11 cellular contexts compared by ENCODE assay signal in the genomic region with DNA sequence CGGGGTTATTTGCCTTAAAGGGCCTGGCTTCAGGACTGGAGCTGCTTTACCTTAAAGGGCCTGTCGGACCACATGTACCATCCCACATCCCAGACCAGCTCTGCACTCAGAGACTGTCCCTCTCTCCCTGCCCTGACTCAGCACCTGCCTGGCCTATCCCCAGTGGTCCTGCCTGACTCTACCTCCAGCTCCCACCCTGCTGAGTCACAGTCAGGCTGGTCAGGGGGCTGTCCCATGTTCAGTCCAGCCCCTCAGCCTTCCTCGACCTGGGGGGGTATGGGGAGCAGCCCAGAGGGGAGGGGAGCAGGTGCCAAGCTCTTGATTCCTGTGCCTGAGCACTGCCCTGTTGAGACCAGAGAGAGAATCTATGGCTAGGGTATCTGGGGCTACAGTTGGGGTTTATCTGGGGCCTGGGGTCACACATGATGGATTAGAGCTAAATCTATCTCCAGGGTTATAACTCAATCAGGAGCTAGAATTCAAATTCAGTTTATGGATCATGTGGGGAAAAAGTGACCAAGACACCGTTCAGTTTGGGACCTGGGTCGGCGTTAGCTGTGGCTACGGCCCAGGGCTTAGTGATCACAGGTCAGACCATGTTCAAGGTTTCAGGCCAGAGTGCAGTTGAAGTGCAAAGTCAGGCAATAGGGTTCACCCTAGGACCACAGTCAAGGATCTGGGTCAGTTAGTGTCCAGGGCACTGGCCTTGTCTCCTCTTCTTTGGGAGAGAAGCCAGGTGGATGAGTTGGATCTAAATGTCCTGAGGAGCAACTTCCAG. TPM values are rescaled to one million over a fixed set of nuclear protein-coding genes. Genes with fewer than 3 reads are reported as not detected.
DNase-seq lines count a peak whose midpoint lies in the region; ATAC-seq and TF ChIP-seq lines count a peak whose summit lies in the region.
"Had no signal": no experiment of that assay in that cellular context is flagged by ENCODE, and none has a peak within 500 bp of the region (broad histone marks: within the 10 kb centered on the region; RNA-seq: fewer than 3 reads in every experiment).

No MANE protein-coding gene starts in this region.

- H3K27me3 ChIP-seq in A673 (replicated peaks; ENCODE audit: insufficient read depth, low read depth, low read length, poor library complexity) (no peaks in the 10 kb centered on the region), neuronal stem cell (ENCODE audit: control insufficient read depth in 3 of 3, insufficient read depth in 3 of 3, low read depth in 1 of 3, low read length in 3 of 3) (peaks cover 0 to 5% (median 0%) of the 10 kb centered on the region in 3 experiments)

- no CpG with 5 or more reads among the region's 7 CpGs for WGBS in neuronal stem cell (ENCODE audit: extremely low coverage in 2 of 2, insufficient read length in 2 of 2, insufficient replicate concordance in 1 of 2), 2 donors

- no peaks in the 10 kb centered on the region for H3K79me1 ChIP-seq in neuronal stem cell (ENCODE audit: low read depth, low read length)

- peaks cover 27% of the 10 kb centered on the region for H3K4me1 ChIP-seq in A673 (ENCODE audit: insufficient read depth, low read length, poor library complexity, severe bottlenecking)
- peaks cover 2 to 4% of the 10 kb centered on the region in 2 donors for H3K4me1 ChIP-seq in neuronal stem cell (ENCODE audit: control insufficient read depth in 2 of 2, insufficient read depth in 1 of 2, low read depth in 1 of 2, low read length in 2 of 2)

- H3K9me3 ChIP-seq in A673 (ENCODE audit: low read depth, low read length, poor library complexity, severe bottlenecking) (no peaks in the 10 kb centered on the region), neuronal stem cell (replicated peaks in 1 of 2; ENCODE audit: control insufficient read depth in 2 of 2, insufficient read depth in 1 of 2, low read depth in 1 of 2, low read length in 2 of 2) (no peaks in the 10 kb centered on the region)

- no peak overlapping the region for H2BK15ac ChIP-seq in neuronal stem cell (ENCODE audit: low read length)

- no peak overlapping the region for H2BK12ac ChIP-seq in neuronal stem cell (ENCODE audit: low read length)

- CTCF ChIA-PET in A673 (lab: Charles Lee): no interaction called here

- peak overlapping the region; percentile 81 for H3K27ac Mint-ChIP-seq in dendritic cell treated with granulocyte-macrophage colony-stimulating factor and Interleukin-4, amounts not matched to agents 40 ng/mL and 50 ng/mL, for 4 days
- H3K27ac Mint-ChIP-seq: B cell had no signal

- ATAC-seq in HG03469 (IDR thresholded peaks at IDR 0.05; ENCODE audit: unreplicated experiment) (no peak), HG02973 (IDR thresholded peaks at IDR 0.05; ENCODE audit: unreplicated experiment) (no peak), GM19328 (IDR thresholded peaks at IDR 0.05; ENCODE audit: unreplicated experiment) (no peak)
- ATAC-seq in activated CD4-positive, CD25-positive, alpha-beta regulatory T cell treated with anti-CD3 and anti-CD28 coated beads, Interleukin-2, amount 50 U/mL, for 24 hours: no peak

- no peak overlapping the region for H4K8ac ChIP-seq in neuronal stem cell (ENCODE audit: low read depth, low read length)

- no peaks in the 10 kb centered on the region for H3K36me3 Mint-ChIP-seq in dendritic cell treated with granulocyte-macrophage colony-stimulating factor and Interleukin-4, amounts not matched to agents 40 ng/mL and 50 ng/mL, for 4 days (ENCODE audit: low read depth)

- POLR2A ChIA-PET in A673 (lab: Charles Lee; ENCODE audit: low non-redundant PET): interaction anchor here (0.5 to 1.3 kb wide), 4 partner anchors 9 to 13 kb away, joined by 3 to 5 read pairs (median 4); no protein-coding TSS in a partner anchor

- BruUV-seq in A673 (replicated peaks; lab: Mats Ljungman, UMichigan): no TSS peak

- H4K91ac ChIP-seq in neuronal stem cell (ENCODE audit: low read depth, low read length, poor library complexity): no peak overlapping the region

- H3K4ac ChIP-seq in neuronal stem cell (ENCODE audit: low read length): no peak overlapping the region

- H2AFZ ChIP-seq in neuronal stem cell (ENCODE audit: low read length): peak overlapping the region; percentile 56

- H3K18ac ChIP-seq in neuronal stem cell (ENCODE audit: low read length): no peak overlapping the region

- no peak overlapping the region for H2BK120ac ChIP-seq in neuronal stem cell (ENCODE audit: low read depth, low read length)

- H2BK5ac ChIP-seq in neuronal stem cell (ENCODE audit: low read length): no peak overlapping the region

- intact Hi-C loops in A673 (cut with micrococcal nuclease; ENCODE audit: unreplicated experiment): no loop called here
- intact Hi-C loops in dendritic cell treated with granulocyte-macrophage colony-stimulating factor and Interleukin-4, amounts not matched to agents 40 ng/mL and 50 ng/mL, for 4 days (cut with micrococcal nuclease): loop anchor here (5.0 kb wide), 1 partner anchor 36 kb away; a partner anchor contains a TSS

- no peak overlapping the region for H3K4me3 Mint-ChIP-seq in dendritic cell treated with granulocyte-macrophage colony-stimulating factor and Interleukin-4, amounts not matched to agents 40 ng/mL and 50 ng/mL, for 4 days
- H3K4me3 Mint-ChIP-seq: B cell had no signal

- no peaks in the 10 kb centered on the region for H3K9me3 Mint-ChIP-seq in dendritic cell treated with granulocyte-macrophage colony-stimulating factor and Interleukin-4, amounts not matched to agents 40 ng/mL and 50 ng/mL, for 4 days

- H3K23ac ChIP-seq in neuronal stem cell (ENCODE audit: low read depth, low read length, poor library complexity): no peak overlapping the region

- no peak overlapping the region for H3K4me3 ChIP-seq in A673 (ENCODE audit: low read depth, low read length, poor library complexity, severe bottlenecking)
- H3K4me3 ChIP-seq in neuronal stem cell (ENCODE audit: low read length in 2 of 2): peak overlapping the region in 1 of 2 donors; percentile 61

- H3K27me3 Mint-ChIP-seq in dendritic cell treated with granulocyte-macrophage colony-stimulating factor and Interleukin-4, amounts not matched to agents 40 ng/mL and 50 ng/mL, for 4 days: no peaks in the 10 kb centered on the region

- H3K27ac ChIP-seq in A673 (ENCODE audit: low read depth, low read length, poor library complexity, severe bottlenecking): peak overlapping the region; percentile 86
- no peak overlapping the region for H3K27ac ChIP-seq in neuronal stem cell (replicated peaks; ENCODE audit: low read length)

- H3K4me1 Mint-ChIP-seq in dendritic cell treated with granulocyte-macrophage colony-stimulating factor and Interleukin-4, amounts not matched to agents 40 ng/mL and 50 ng/mL, for 4 days (ENCODE audit: low read depth): peaks cover 37% of the 10 kb centered on the region
- H3K4me1 Mint-ChIP-seq: B cell had no signal

- H3K4me2 ChIP-seq in neuronal stem cell (ENCODE audit: insufficient read depth, low read length, poor library complexity, severe bottlenecking): no peak overlapping the region

- no peak for TF ChIP-seq CTCF in A673 (conservative IDR thresholded peaks at IDR 0.05; ENCODE audit: low read depth, low read length)

- H3K36me3 ChIP-seq in A673 (ENCODE audit: insufficient read depth, low read length, poor library complexity, severe bottlenecking) (no peaks in the 10 kb centered on the region), neuronal stem cell (replicated peaks in 1 of 2; ENCODE audit: control insufficient read depth in 2 of 2, insufficient read depth in 2 of 2, low read length in 2 of 2) (no peaks in the 10 kb centered on the region)

- H2AK5ac ChIP-seq in neuronal stem cell (ENCODE audit: low read depth, low read length): no peak overlapping the region

- no peak overlapping the region for H3K14ac ChIP-seq in neuronal stem cell (ENCODE audit: low read length)

- H3K9ac ChIP-seq in neuronal stem cell (ENCODE audit: low read depth, low read length, poor library complexity): no peak overlapping the region

- DNase-seq in A673 (ENCODE audit: low spot score) (no peak), HT-29 (ENCODE audit: low spot score) (peak; percentile 31), neuronal stem cell (ENCODE audit: low spot score) (no peak)
- DNase-seq: central memory CD4-positive, alpha-beta T cell; occipital lobe had no signal

RNA-seq across cellular contexts. Expression of a gene that starts 9.4 kb away (rescaled TPM):
- 43.4 and 59.6 TPM in 2 replicates for total RNA-seq in A673 (2021)
- 137 TPM in 2 replicates for total RNA-seq in HT-29 (2014; rRNA removed; shearing (Covaris generic))
- polyA plus RNA-seq in neuronal stem cell (2013, experiment 1 of 2): 5.1 TPM
- polyA plus RNA-seq in neuronal stem cell (2013, experiment 2 of 2): 4.6 TPM

RNA-seq across cellular contexts. Expression of a gene that starts 24.3 kb away (rescaled TPM):
- total RNA-seq in A673 (2021): 43.4 and 55.4 TPM in 2 replicates
- total RNA-seq in HT-29 (2014; rRNA removed; shearing (Covaris generic)): 12.0 and 15.5 TPM in 2 replicates
- polyA plus RNA-seq in neuronal stem cell (2013, experiment 1 of 2): 27.7 TPM
- polyA plus RNA-seq in neuronal stem cell (2013, experiment 2 of 2): 26.1 TPM

RNA-seq across cellular contexts. Expression of a gene that starts 36.9 kb away (rescaled TPM):
- 71.9 and 72.0 TPM in 2 replicates for total RNA-seq in A673 (2021)
- total RNA-seq in HT-29 (2014; rRNA removed; shearing (Covaris generic)): 208 and 221 TPM in 2 replicates
- 33.0 TPM for polyA plus RNA-seq in neuronal stem cell (2013, experiment 1 of 2)
- 31.6 TPM for polyA plus RNA-seq in neuronal stem cell (2013, experiment 2 of 2)

RNA-seq across cellular contexts. Expression of a gene that starts 45.8 kb away (rescaled TPM):
- 41.0 and 51.0 TPM in 2 replicates for total RNA-seq in A673 (2021)
- total RNA-seq in HT-29 (2014; rRNA removed; shearing (Covaris generic)): 2.7 and 3.9 TPM in 2 replicates
- 52.4 TPM for polyA plus RNA-seq in neuronal stem cell (2013, experiment 1 of 2)
- polyA plus RNA-seq in neuronal stem cell (2013, experiment 2 of 2): 51.5 TPM
